24 cellular contexts compared by ENCODE assay signal in the genomic region with DNA sequence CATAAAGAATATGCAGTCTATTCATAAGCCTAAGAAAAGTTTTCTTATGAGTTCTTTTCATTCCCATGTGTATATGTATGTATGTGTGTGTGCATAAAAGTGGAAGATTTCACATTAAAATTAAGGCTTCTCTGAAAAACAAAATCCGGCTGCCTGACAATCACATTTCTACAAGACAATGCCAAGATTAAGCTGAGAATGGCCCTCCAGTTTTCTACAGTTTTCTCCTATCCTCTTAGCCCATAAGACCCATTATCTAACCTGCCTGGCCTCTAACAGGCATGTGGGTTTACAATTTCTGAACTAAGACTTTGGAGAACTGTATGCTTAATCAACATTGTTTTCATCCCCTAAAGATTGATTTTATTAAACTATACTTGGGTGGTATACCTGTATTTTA.
"Had no signal": no experiment of that assay in that cellular context is flagged by ENCODE, and none has a peak within 500 bp of the region (broad histone marks: within the 10 kb centered on the region; RNA-seq: fewer than 3 reads in every experiment).

No MANE protein-coding gene starts in this region.

- H3K4me2 ChIP-seq: KMS-11 had no signal

- ATAC-seq: activated CD8-positive, alpha-beta T cell treated with anti-CD3 and anti-CD28 coated beads, Interleukin-2, amount 10 ng/mL, durations not matched to agents 7 days and 5 days; PC-3; Right ventricle myocardium inferior had no signal

- H3K4me3 Mint-ChIP-seq: activated CD8-positive, alpha-beta T cell treated with anti-CD3 and anti-CD28 coated beads, Interleukin-2, amount 10 ng/mL, durations not matched to agents 7 days and 5 days; activated naive CD4-positive, alpha-beta T cell treated with anti-CD3 and anti-CD28 coated beads, Interleukin-2, amount 50 U/mL, for 24 hours; T-helper 2 cell treated with Interferon-gamma antibody and Interleukin-4, amounts not matched to agents 5 μg/mL and 100 μg/mL, for 36 hours had no signal

- H3K36me3 Mint-ChIP-seq: activated naive CD4-positive, alpha-beta T cell treated with anti-CD3 and anti-CD28 coated beads, Interleukin-2, amount 50 U/mL, for 24 hours had no signal

- DNase-seq: activated CD4-positive, alpha-beta T cell treated with anti-CD3 and anti-CD28 coated beads for 48 hours; activated CD4-positive, alpha-beta T cell treated with anti-CD3 and anti-CD28 coated beads, Interleukin-2, amount 50 U/mL, for 4 hours; activated CD4-positive, CD25-positive, alpha-beta regulatory T cell treated with anti-CD3 and anti-CD28 coated beads, Interleukin-2, amount 50 U/mL, for 72 hours; activated CD8-positive, alpha-beta memory T cell treated with anti-CD3 and anti-CD28 coated beads, Interleukin-2, amount 50 U/mL, for 48 hours; activated CD8-positive, alpha-beta T cell treated with anti-CD3 and anti-CD28 coated beads, Interleukin-2, amount 10 ng/mL, durations not matched to agents 7 days and 5 days; activated T-cell treated with anti-CD3 and anti-CD28 coated beads, Interleukin-2, amount 50 U/mL, for 1 hour; aorta; central memory CD4-positive, alpha-beta T cell; NCI-H1092; NCI-H1417; NCI-H1694; NCI-H2029; NCI-H2107; NCI-H345; NCI-H510A; NCI-H526 treated with DMSO at 0.1 percent for 48 hours; PC-3; RPMI8226; SW 1271 had no signal

- H3K27ac Mint-ChIP-seq: activated CD8-positive, alpha-beta T cell treated with anti-CD3 and anti-CD28 coated beads, Interleukin-2, amount 10 ng/mL, durations not matched to agents 7 days and 5 days; activated naive CD4-positive, alpha-beta T cell treated with anti-CD3 and anti-CD28 coated beads, Interleukin-2, amount 50 U/mL, for 24 hours; T-helper 2 cell treated with Interferon-gamma antibody and Interleukin-4, amounts not matched to agents 5 μg/mL and 100 μg/mL, for 36 hours had no signal

- H3K4me3 ChIP-seq: SK-N-MC had no signal

- H3K9me3 Mint-ChIP-seq: activated naive CD4-positive, alpha-beta T cell treated with anti-CD3 and anti-CD28 coated beads, Interleukin-2, amount 50 U/mL, for 24 hours; T-helper 2 cell treated with Interferon-gamma antibody and Interleukin-4, amounts not matched to agents 5 μg/mL and 100 μg/mL, for 36 hours had no signal

- H3K4me1 Mint-ChIP-seq: activated naive CD4-positive, alpha-beta T cell treated with anti-CD3 and anti-CD28 coated beads, Interleukin-2, amount 50 U/mL, for 24 hours had no signal

- H3K9ac ChIP-seq: KMS-11 had no signal

- H3K27ac ChIP-seq: KMS-11, SK-N-MC had no signal

- H3K27me3 Mint-ChIP-seq: activated naive CD4-positive, alpha-beta T cell treated with anti-CD3 and anti-CD28 coated beads, Interleukin-2, amount 50 U/mL, for 24 hours had no signal
